22 cellular contexts compared by ENCODE assay signal in genomic region chr10:78684954-78685353, GRCh38.
DNase-seq lines count a peak whose midpoint lies in the region; ATAC-seq and TF ChIP-seq lines count a peak whose summit lies in the region.
"Had no signal": no experiment of that assay in that cellular context is flagged by ENCODE, and none has a peak within 500 bp of the region (broad histone marks: within the 10 kb centered on the region; RNA-seq: fewer than 3 reads in every experiment).

No MANE protein-coding gene starts in this region.

- H3K27ac Mint-ChIP-seq in activated naive CD4-positive, alpha-beta T cell treated with anti-CD3 and anti-CD28 coated beads, Interleukin-2, amount 10 ng/mL, durations not matched to agents 7 days and 5 days = no peak overlapping the region
- H3K27ac Mint-ChIP-seq: activated B cell treated with CpG ODN at 0.5 μM for 24 hours; activated CD4-positive, alpha-beta memory T cell treated with anti-CD3 and anti-CD28 coated beads for 36 hours; H9 had no signal

- no peaks in the 10 kb centered on the region for H3K9me3 Mint-ChIP-seq in activated naive CD4-positive, alpha-beta T cell treated with anti-CD3 and anti-CD28 coated beads, Interleukin-2, amount 10 ng/mL, durations not matched to agents 7 days and 5 days
- H3K9me3 Mint-ChIP-seq: activated B cell treated with CpG ODN at 0.5 μM for 24 hours; activated CD4-positive, alpha-beta memory T cell treated with anti-CD3 and anti-CD28 coated beads for 36 hours had no signal

- intact Hi-C loops in vagina (cut with DNase I) = no loop called here
- intact Hi-C loops in psoas muscle (cut with DNase I) = no loop called here

- no peak for TF ChIP-seq CTCF in vagina (IDR thresholded peaks at IDR 0.05)
- TF ChIP-seq CTCF in omental fat pad (IDR thresholded peaks at IDR 0.05) = no peak
- TF ChIP-seq CTCF in psoas muscle (IDR thresholded peaks at IDR 0.05) = no peak

- no peak overlapping the region for H3K4me3 ChIP-seq in vagina
- H3K4me3 ChIP-seq in psoas muscle = no peak overlapping the region
- H3K4me3 ChIP-seq: GM12878, left lung, SK-N-MC, smooth muscle cell had no signal

- no peak for TF ChIP-seq POLR2A in vagina (IDR thresholded peaks at IDR 0.05)

- H3K4me1 Mint-ChIP-seq in activated naive CD4-positive, alpha-beta T cell treated with anti-CD3 and anti-CD28 coated beads, Interleukin-2, amount 10 ng/mL, durations not matched to agents 7 days and 5 days = no peaks in the 10 kb centered on the region
- H3K4me1 Mint-ChIP-seq: activated B cell treated with CpG ODN at 0.5 μM for 24 hours, CD14-positive monocyte had no signal

- H3K27me3 Mint-ChIP-seq in activated naive CD4-positive, alpha-beta T cell treated with anti-CD3 and anti-CD28 coated beads, Interleukin-2, amount 10 ng/mL, durations not matched to agents 7 days and 5 days = peaks cover 4% of the 10 kb centered on the region

- ATAC-seq in omental fat pad (ENCODE audit: low FRiP score) (no peak), psoas muscle (no peak)
- ATAC-seq: GM12878, left lung had no signal

- H3K4me3 Mint-ChIP-seq in activated naive CD4-positive, alpha-beta T cell treated with anti-CD3 and anti-CD28 coated beads, Interleukin-2, amount 10 ng/mL, durations not matched to agents 7 days and 5 days = no peak overlapping the region
- H3K4me3 Mint-ChIP-seq: activated B cell treated with CpG ODN at 0.5 μM for 24 hours; activated CD4-positive, alpha-beta memory T cell treated with anti-CD3 and anti-CD28 coated beads for 36 hours; CD14-positive monocyte; H9; nephron had no signal

- H3K27ac ChIP-seq in vagina (no peak overlapping the region), psoas muscle (no peak overlapping the region)
- H3K27ac ChIP-seq: left lung, SK-N-MC had no signal

- DNase-seq in SHP77 treated with DMSO at 0.1 percent for 48 hours (lab: John Stamatoyannopoulos, UW) (peak; percentile 2), SHP77 (lab: John Stamatoyannopoulos, UW) (no peak), NCI-H2227 treated with DMSO at 0.1 percent for 48 hours (lab: John Stamatoyannopoulos, UW) (peak; percentile 52), ecto neural progenitor cell (ENCODE audit: low spot score) (peak; percentile 37), vagina (ENCODE audit: extremely low spot score in 2 of 2) (peak; percentile 34 to 70), omental fat pad (ENCODE audit: low spot score) (no peak), psoas muscle (no peak)
- DNase-seq in activated naive CD4-positive, alpha-beta T cell treated with anti-CD3 and anti-CD28 coated beads, Interleukin-2, amount 10 ng/mL, durations not matched to agents 7 days and 5 days = no peak
- DNase-seq: activated B cell treated with CpG ODN at 0.5 μM for 24 hours; activated CD4-positive, alpha-beta memory T cell treated with anti-CD3 and anti-CD28 coated beads for 36 hours; activated naive CD4-positive, alpha-beta T cell treated with Interleukin-2 at 50 U/mL for 16 hours; DMS 273 treated with DMSO at 0.1 percent for 48 hours; H9; left lung; midbrain; NCI-H226; stimulated activated CD4-positive, alpha-beta T cell treated with anti-CD3 and anti-CD28 coated beads, Interleukin-4, amount 100 ng/mL, for 1 hour had no signal

- H3K36me3 ChIP-seq in vagina (no peaks in the 10 kb centered on the region), psoas muscle (ENCODE audit: insufficient read depth in 1 of 2, low read depth in 1 of 2) (no peaks in the 10 kb centered on the region)
- H3K36me3 ChIP-seq: left lung had no signal

- no peaks in the 10 kb centered on the region for H3K9me3 ChIP-seq in vagina
- H3K9me3 ChIP-seq in psoas muscle = no peaks in the 10 kb centered on the region

- H3K4me1 ChIP-seq in vagina (peaks cover 20% of the 10 kb centered on the region), psoas muscle (no peaks in the 10 kb centered on the region)

- 84 to 90% (median 86%) methylated on average over 9 of the region's 9 CpGs for WGBS in psoas muscle, 3 donors

- H3K36me3 Mint-ChIP-seq in activated naive CD4-positive, alpha-beta T cell treated with anti-CD3 and anti-CD28 coated beads, Interleukin-2, amount 10 ng/mL, durations not matched to agents 7 days and 5 days = no peaks in the 10 kb centered on the region
- H3K36me3 Mint-ChIP-seq: activated CD4-positive, alpha-beta memory T cell treated with anti-CD3 and anti-CD28 coated beads for 36 hours; CD14-positive monocyte had no signal

- CTCF ChIA-PET in activated naive CD4-positive, alpha-beta T cell treated with anti-CD3 and anti-CD28 coated beads, Interleukin-2, amount 10 ng/mL, durations not matched to agents 7 days and 5 days (lab: Charles Lee) = no interaction called here

- H3K27me3 ChIP-seq in vagina (no peaks in the 10 kb centered on the region), psoas muscle (ENCODE audit: insufficient read depth in 3 of 3, low read length in 2 of 3) (peaks cover 0 to 1% (median 0%) of the 10 kb centered on the region in 3 donors)
- H3K27me3 ChIP-seq: left lung had no signal

Comparison
In these comparisons a context has a peak if more than half of its experiments do, and no peak if none do; other contexts are left out.
1. DNase-seq: peak in SHP77 treated with DMSO at 0.1 percent for 48 hours (single experiment), NCI-H2227 treated with DMSO at 0.1 percent for 48 hours (single experiment), ecto neural progenitor cell (single experiment) and vagina (2 of 2); none in SHP77 (0 of 2), omental fat pad (single experiment), psoas muscle (0 of 2) and activated naive CD4-positive, alpha-beta T cell treated with anti-CD3 and anti-CD28 coated beads, Interleukin-2, amount 10 ng/mL, durations not matched to agents 7 days and 5 days (single experiment).